Comparison of ENCODE assay signal across 12 cellular contexts in the genomic region with DNA sequence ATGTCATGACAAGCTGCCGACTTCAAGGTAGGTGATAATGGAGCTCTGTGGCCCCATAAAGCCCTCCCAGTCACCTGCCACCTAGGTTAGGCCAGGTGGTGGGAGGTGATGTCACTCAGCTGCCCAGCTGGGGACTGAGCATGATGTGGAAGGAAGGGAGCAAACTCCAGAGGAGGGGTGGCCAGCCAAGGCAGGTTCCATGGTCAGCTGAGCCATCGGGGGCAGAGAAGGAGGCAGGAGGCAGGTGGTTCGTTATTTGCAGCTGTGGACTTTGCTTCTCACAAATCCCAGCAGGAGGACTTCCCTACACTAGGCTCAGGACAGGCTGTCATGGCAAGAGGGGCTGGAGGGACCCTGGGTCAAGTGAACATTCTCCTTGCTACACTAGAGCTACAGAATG.
"Had no signal": no experiment of that assay in that cellular context is flagged by ENCODE, and none has a peak within 500 bp of the region (broad histone marks: within the 10 kb centered on the region; RNA-seq: fewer than 3 reads in every experiment).

No MANE protein-coding gene starts in this region.

- ATAC-seq: gastroesophageal sphincter; left lung; mucosa of descending colon; naive thymus-derived CD4-positive, alpha-beta T cell had no signal

- H3K36me3 ChIP-seq: transverse colon had no signal

- H3K27ac ChIP-seq: dorsolateral prefrontal cortex, gastroesophageal sphincter, left lung, transverse colon had no signal

- DNase-seq: activated naive CD4-positive, alpha-beta T cell; dorsolateral prefrontal cortex; endodermal cell; kidney; left lung; mucosa of descending colon; naive thymus-derived CD4-positive, alpha-beta T cell; stimulated activated CD4-positive, alpha-beta T cell treated with anti-CD3 and anti-CD28 coated beads, Interleukin-15, amount 100 ng/mL, for 24 hours; stimulated activated CD4-positive, alpha-beta T cell treated with anti-CD3 and anti-CD28 coated beads, Interleukin-4, amount 100 ng/mL, for 1 hour; stimulated activated naive CD4-positive, alpha-beta T cell; transverse colon had no signal

- H3K4me1 ChIP-seq: left lung, transverse colon had no signal

- H3K9me3 ChIP-seq: gastroesophageal sphincter, left lung, mucosa of descending colon, transverse colon had no signal

- FAIRE-seq: kidney had no signal

- H3K4me3 ChIP-seq: dorsolateral prefrontal cortex, gastroesophageal sphincter, left lung, mucosa of descending colon, transverse colon had no signal

- H3K27me3 ChIP-seq: gastroesophageal sphincter, left lung, transverse colon had no signal
